27 cellular contexts compared by ENCODE assay signal in the genomic region with DNA sequence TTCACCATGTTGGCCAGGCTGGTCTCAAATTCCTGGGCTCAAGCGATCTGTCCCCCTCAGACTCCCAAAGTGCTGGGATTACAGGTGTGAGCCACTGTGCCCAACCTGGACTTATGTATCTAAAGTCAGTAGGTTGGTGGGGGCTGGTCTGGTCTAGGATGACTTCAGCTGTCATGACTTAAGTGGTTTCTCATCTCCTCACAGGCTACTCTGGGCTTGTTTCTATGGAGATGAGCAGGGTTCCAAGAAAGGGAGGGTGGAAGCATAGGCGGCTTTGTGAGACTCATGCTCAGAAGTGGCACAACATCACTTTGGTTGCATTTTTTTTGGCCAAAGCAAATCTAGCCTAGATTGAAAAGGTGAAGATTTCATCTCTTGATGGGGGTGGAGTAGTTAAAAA.
DNase-seq lines count a peak whose midpoint lies in the region; ATAC-seq, FAIRE-seq and TF ChIP-seq lines count a peak whose summit lies in the region.
"Had no signal": no experiment of that assay in that cellular context is flagged by ENCODE, and none has a peak within 500 bp of the region (broad histone marks: within the 10 kb centered on the region; RNA-seq: fewer than 3 reads in every experiment).

No MANE protein-coding gene starts in this region.

- H3K4me3 Mint-ChIP-seq in activated CD4-positive, alpha-beta T cell treated with anti-CD3 and anti-CD28 coated beads for 36 hours: no peak overlapping the region
- peak overlapping the region; percentile 40 for H3K4me3 Mint-ChIP-seq in T-helper 1 cell treated with Interleukin-12 subunit alpha and Interleukin-12 subunit beta and Interleukin-4 antibody, amounts not matched to agents 30 μg/mL and 1 μg/mL, for 36 hours
- H3K4me3 Mint-ChIP-seq: B cell, CD14-positive monocyte had no signal

- in situ Hi-C loops in mammary epithelial cell (cut with MboI; ENCODE audit: low sequenced_read_pairs in 2 of 2): no loop called here

- no peak for DNase-seq in activated CD4-positive, alpha-beta T cell treated with anti-CD3 and anti-CD28 coated beads for 36 hours
- DNase-seq in activated CD4-positive, alpha-beta T cell treated with anti-CD3 and anti-CD28 coated beads, Interleukin-2, amount 50 U/mL, for 4 hours: no peak
- DNase-seq in HTR-8/SVneo (ENCODE audit: insufficient read length, low spot score) (no peak), mammary epithelial cell (no peak)
- DNase-seq: DMS53, GDM1, GOT3, HCEC 1CT, KG1, NCI-H1092, NCI-H146, NCI-H2029, NCI-H2171, NCI-H524 treated with DMSO at 0.1 percent for 48 hours, NCI-H82 had no signal

- H3K27ac ChIP-seq in neutrophil (peak overlapping the region; percentile 37), mammary epithelial cell (ENCODE audit: insufficient read depth, low read depth, low read length) (no peak overlapping the region)
- H3K27ac ChIP-seq: HL-60, SJSA1 had no signal

- H3K4me1 Mint-ChIP-seq in activated CD4-positive, alpha-beta T cell treated with anti-CD3 and anti-CD28 coated beads for 36 hours: peaks cover 2% of the 10 kb centered on the region
- peaks cover 28% of the 10 kb centered on the region for H3K4me1 Mint-ChIP-seq in T-helper 1 cell treated with Interleukin-12 subunit alpha and Interleukin-12 subunit beta and Interleukin-4 antibody, amounts not matched to agents 30 μg/mL and 1 μg/mL, for 36 hours (ENCODE audit: low read depth)
- H3K4me1 Mint-ChIP-seq: B cell had no signal

- H3K4me2 ChIP-seq in mammary epithelial cell (ENCODE audit: insufficient read depth, low read depth, low read length): no peak overlapping the region

- POLR2A ChIA-PET in activated CD4-positive, alpha-beta T cell treated with anti-CD3 and anti-CD28 coated beads for 36 hours (lab: Charles Lee): no interaction called here

- BruUV-seq in mammary epithelial cell (replicated peaks; lab: Mats Ljungman, UMichigan): no TSS peak

- TF ChIP-seq CTCF in neutrophil (IDR thresholded peaks at IDR 0.05): no peak
- no peak for TF ChIP-seq CTCF in mammary epithelial cell (conservative IDR thresholded peaks at IDR 0.05 in 1 of 2, IDR thresholded peaks at IDR 0.05 in 1 of 2; ENCODE audit: extremely low read depth in 1 of 2, insufficient read depth in 1 of 2, low read depth in 1 of 2, low read length in 2 of 2)

- no peak overlapping the region for H3K27ac Mint-ChIP-seq in activated CD4-positive, alpha-beta T cell treated with anti-CD3 and anti-CD28 coated beads for 36 hours
- H3K27ac Mint-ChIP-seq in T-helper 1 cell treated with Interleukin-12 subunit alpha and Interleukin-12 subunit beta and Interleukin-4 antibody, amounts not matched to agents 30 μg/mL and 1 μg/mL, for 36 hours: peak overlapping the region; percentile 72
- H3K27ac Mint-ChIP-seq: B cell, CD14-positive monocyte had no signal

- ATAC-seq in activated CD4-positive, alpha-beta T cell treated with anti-CD3 and anti-CD28 coated beads for 36 hours: peak; percentile 60
- ATAC-seq in HG03354 (IDR thresholded peaks at IDR 0.05; ENCODE audit: poor library complexity, severe bottlenecking, unreplicated experiment): no peak
- ATAC-seq: Right ventricle myocardium inferior had no signal

- peak; percentile 44 for FAIRE-seq in HTR-8/SVneo (lab: Jason Lieb, UNC)
- FAIRE-seq: A204.1, D721Med, GM18507, GM19239 had no signal

- H3K36me3 ChIP-seq in neutrophil (no peaks in the 10 kb centered on the region), mammary epithelial cell (ENCODE audit: insufficient read depth, low read length) (no peaks in the 10 kb centered on the region)
- H3K36me3 ChIP-seq: SJSA1 had no signal

- H3K9ac ChIP-seq in mammary epithelial cell (ENCODE audit: insufficient read depth, low read length): no peak overlapping the region

- peaks cover 5% of the 10 kb centered on the region for H3K9me3 Mint-ChIP-seq in activated CD4-positive, alpha-beta T cell treated with anti-CD3 and anti-CD28 coated beads for 36 hours (ENCODE audit: low read depth)
- H3K9me3 Mint-ChIP-seq in T-helper 1 cell treated with Interleukin-12 subunit alpha and Interleukin-12 subunit beta and Interleukin-4 antibody, amounts not matched to agents 30 μg/mL and 1 μg/mL, for 36 hours: peaks cover 40% of the 10 kb centered on the region

- H3K4me1 ChIP-seq in neutrophil (ENCODE audit: control insufficient read depth in 1 of 2, insufficient read depth in 1 of 2, low read depth in 1 of 2, low read length in 1 of 2) (peaks cover 57 to 59% of the 10 kb centered on the region in 2 experiments), mammary epithelial cell (ENCODE audit: insufficient read depth, low read length) (no peaks in the 10 kb centered on the region)
- H3K4me1 ChIP-seq: SJSA1 had no signal

- H2AFZ ChIP-seq in mammary epithelial cell (ENCODE audit: low read depth, low read length): no peak overlapping the region

- no peaks in the 10 kb centered on the region for H3K27me3 ChIP-seq in neutrophil
- no peaks in the 10 kb centered on the region for H3K27me3 ChIP-seq in mammary epithelial cell (ENCODE audit: insufficient read depth, low read length)
- H3K27me3 ChIP-seq: SJSA1 had no signal

- intact Hi-C loops in activated CD4-positive, alpha-beta T cell treated with anti-CD3 and anti-CD28 coated beads for 36 hours (cut with DNase I, micrococcal nuclease): no loop called here
- intact Hi-C loops in mammary epithelial cell (cut with micrococcal nuclease): no loop called here

- WGBS in mammary epithelial cell (ENCODE audit: low coverage, missing lambda C conversion rate): 94% methylated on average over 2 of the region's 2 CpGs

- no peaks in the 10 kb centered on the region for H3K79me2 ChIP-seq in mammary epithelial cell (ENCODE audit: insufficient read depth, low read length)

- dilution Hi-C loops in mammary epithelial cell (cut with HindIII; ENCODE audit: low sequenced_read_pairs): no loop called here

- no peaks in the 10 kb centered on the region for H3K27me3 Mint-ChIP-seq in activated CD4-positive, alpha-beta T cell treated with anti-CD3 and anti-CD28 coated beads for 36 hours
- no peaks in the 10 kb centered on the region for H3K27me3 Mint-ChIP-seq in T-helper 1 cell treated with Interleukin-12 subunit alpha and Interleukin-12 subunit beta and Interleukin-4 antibody, amounts not matched to agents 30 μg/mL and 1 μg/mL, for 36 hours (ENCODE audit: low read depth)
- H3K27me3 Mint-ChIP-seq: B cell had no signal

- CTCF ChIA-PET in activated CD4-positive, alpha-beta T cell treated with anti-CD3 and anti-CD28 coated beads for 36 hours (lab: Charles Lee): no interaction called here
- CTCF ChIA-PET in mammary epithelial cell (lab: Charles Lee; ENCODE audit: low non-redundant PET): no interaction called here

- H3K4me3 ChIP-seq in neutrophil (ENCODE audit: low read depth in 1 of 2, low read length in 1 of 2) (no peak overlapping the region), mammary epithelial cell (replicated peaks in 1 of 3; ENCODE audit: insufficient read depth in 1 of 3, low read depth in 2 of 3, low read length in 3 of 3) (no peak overlapping the region)
- H3K4me3 ChIP-seq: SJSA1 had no signal

- no peaks in the 10 kb centered on the region for H3K9me3 ChIP-seq in neutrophil
- no peaks in the 10 kb centered on the region for H3K9me3 ChIP-seq in mammary epithelial cell (replicated peaks; ENCODE audit: insufficient read depth, low read length)
- H3K9me3 ChIP-seq: SJSA1 had no signal

- no peaks in the 10 kb centered on the region for H4K20me1 ChIP-seq in mammary epithelial cell (ENCODE audit: insufficient read depth, low read length)

- H3K36me3 Mint-ChIP-seq in activated CD4-positive, alpha-beta T cell treated with anti-CD3 and anti-CD28 coated beads for 36 hours (ENCODE audit: low read depth): no peaks in the 10 kb centered on the region
- H3K36me3 Mint-ChIP-seq in T-helper 1 cell treated with Interleukin-12 subunit alpha and Interleukin-12 subunit beta and Interleukin-4 antibody, amounts not matched to agents 30 μg/mL and 1 μg/mL, for 36 hours (ENCODE audit: low read depth): peaks cover 31% of the 10 kb centered on the region
- H3K36me3 Mint-ChIP-seq: CD14-positive monocyte had no signal
